In genomic region chr18:64810354-64810753, GRCh38 we compare ENCODE assay signal across 27 cellular contexts.
"Had no signal": no experiment of that assay in that cellular context is flagged by ENCODE, and none has a peak within 500 bp of the region (broad histone marks: within the 10 kb centered on the region; RNA-seq: fewer than 3 reads in every experiment).

No MANE protein-coding gene starts in this region.

- H3K9me3 Mint-ChIP-seq: type B pancreatic cell had no signal

- H3K36me3 Mint-ChIP-seq: stimulated activated effector memory CD8-positive, alpha-beta T cell treated with anti-CD3 and anti-CD28 coated beads, Interleukin-12 subunit alpha, Interleukin-12 subunit beta, amount 100 ng/mL, for 72 hours; stimulated activated memory B cell treated with anti-CD40 and anti-IgM and Interleukin-4, amounts not matched to agents 10 μg/mL and 1 μg/mL and 100 μg/mL, for 72 hours; stimulated activated naive B cell treated with anti-CD40 and anti-IgM and Interleukin-4, amounts not matched to agents 10 μg/mL and 1 μg/mL and 100 μg/mL, for 72 hours; type B pancreatic cell had no signal

- H3K36me3 ChIP-seq: stomach, suprapubic skin, thoracic aorta, thyroid gland, tibial artery, tibial nerve, upper lobe of left lung, upper lobe of right lung, uterus, vagina had no signal

- H3K4me3 ChIP-seq: stomach, suprapubic skin, testis, thoracic aorta, thyroid gland, tibial artery, tibial nerve, upper lobe of left lung, upper lobe of right lung, uterus, vagina had no signal

- H3K27ac Mint-ChIP-seq: stimulated activated effector memory CD8-positive, alpha-beta T cell treated with anti-CD3 and anti-CD28 coated beads, Interleukin-12 subunit alpha, Interleukin-12 subunit beta, amount 100 ng/mL, for 72 hours; stimulated activated memory B cell treated with anti-CD40 and anti-IgM and Interleukin-4, amounts not matched to agents 10 μg/mL and 1 μg/mL and 100 μg/mL, for 72 hours; stimulated activated naive B cell treated with anti-CD40 and anti-IgM and Interleukin-4, amounts not matched to agents 10 μg/mL and 1 μg/mL and 100 μg/mL, for 72 hours; stimulated activated naive CD8-positive, alpha-beta T cell treated with anti-CD3 and anti-CD28 coated beads, Interleukin-15, amount 100 ng/mL, for 72 hours; stimulated activated naive CD8-positive, alpha-beta T cell treated with anti-CD3 and anti-CD28 coated beads, Interleukin-15, Interleukin-2, amounts not matched to agents 100 ng/mL and 50 ng/mL, for 24 hours; type B pancreatic cell had no signal

- H3K4me1 Mint-ChIP-seq: stimulated activated effector memory CD8-positive, alpha-beta T cell treated with anti-CD3 and anti-CD28 coated beads, Interleukin-12 subunit alpha, Interleukin-12 subunit beta, amount 100 ng/mL, for 72 hours; stimulated activated naive CD8-positive, alpha-beta T cell treated with anti-CD3 and anti-CD28 coated beads, Interleukin-15, amount 100 ng/mL, for 72 hours had no signal

- H3K27me3 ChIP-seq: stomach, suprapubic skin, testis, thyroid gland, tibial artery, tibial nerve, upper lobe of left lung, upper lobe of right lung, uterus, vagina had no signal

- DNase-seq: stimulated activated CD4-positive, alpha-beta T cell treated with anti-CD3 and anti-CD28 coated beads, Interleukin-2, amount 100 ng/mL, for 48 hours; stimulated activated CD4-positive, alpha-beta T cell treated with anti-CD3 and anti-CD28 coated beads, Interleukin-4, amount 100 ng/mL, for 1 hour; stimulated activated CD4-positive, alpha-beta T cell treated with anti-CD3 and anti-CD28 coated beads, Interleukin-4, amount 100 ng/mL, for 24 hours; stimulated activated CD4-positive, alpha-beta T cell treated with anti-CD3 and anti-CD28 coated beads, Interleukin-4, amount 100 ng/mL, for 4 hours; stimulated activated CD8-positive, alpha-beta memory T cell treated with anti-CD3 and anti-CD28 coated beads, Interleukin-4, amount 100 ng/mL, for 48 hours; stimulated activated naive B cell treated with anti-CD40 and anti-IgM and Interleukin-4, amounts not matched to agents 10 μg/mL and 1 μg/mL and 100 μg/mL, for 72 hours; stimulated activated naive CD4-positive, alpha-beta T cell; stimulated activated naive CD4-positive, alpha-beta T cell treated with Interleukin-2 at 50 U/mL for 16 hours; stimulated activated naive CD8-positive, alpha-beta T cell treated with anti-CD3 and anti-CD28 coated beads, Interleukin-15, amount 100 ng/mL, for 72 hours; stimulated activated naive CD8-positive, alpha-beta T cell treated with anti-CD3 and anti-CD28 coated beads, Interleukin-15, Interleukin-2, amounts not matched to agents 100 U/mL and 50 U/mL, for 24 hours; stomach; substantia nigra; testis; thyroid gland; tibial artery; trophoblast cell; upper lobe of left lung; upper lobe of right lung; uterus had no signal

- H3K27me3 Mint-ChIP-seq: stimulated activated memory B cell treated with anti-CD40 and anti-IgM and Interleukin-4, amounts not matched to agents 10 μg/mL and 1 μg/mL and 100 μg/mL, for 72 hours; stimulated activated naive B cell treated with anti-CD40 and anti-IgM and Interleukin-4, amounts not matched to agents 10 μg/mL and 1 μg/mL and 100 μg/mL, for 72 hours; stimulated activated naive CD8-positive, alpha-beta T cell treated with anti-CD3 and anti-CD28 coated beads, Interleukin-15, amount 100 ng/mL, for 72 hours; stimulated activated naive CD8-positive, alpha-beta T cell treated with anti-CD3 and anti-CD28 coated beads, Interleukin-15, Interleukin-2, amounts not matched to agents 100 ng/mL and 50 ng/mL, for 24 hours; type B pancreatic cell had no signal

- H3K4me3 Mint-ChIP-seq: stimulated activated effector memory CD8-positive, alpha-beta T cell treated with anti-CD3 and anti-CD28 coated beads, Interleukin-12 subunit alpha, Interleukin-12 subunit beta, amount 100 ng/mL, for 72 hours; stimulated activated memory B cell treated with anti-CD40 and anti-IgM and Interleukin-4, amounts not matched to agents 10 μg/mL and 1 μg/mL and 100 μg/mL, for 72 hours; stimulated activated naive B cell treated with anti-CD40 and anti-IgM and Interleukin-4, amounts not matched to agents 10 μg/mL and 1 μg/mL and 100 μg/mL, for 72 hours; stimulated activated naive CD8-positive, alpha-beta T cell treated with anti-CD3 and anti-CD28 coated beads, Interleukin-15, amount 100 ng/mL, for 72 hours; stimulated activated naive CD8-positive, alpha-beta T cell treated with anti-CD3 and anti-CD28 coated beads, Interleukin-15, Interleukin-2, amounts not matched to agents 100 ng/mL and 50 ng/mL, for 24 hours; type B pancreatic cell had no signal

- ATAC-seq: stimulated activated effector memory CD8-positive, alpha-beta T cell treated with anti-CD3 and anti-CD28 coated beads, Interleukin-12 subunit alpha, Interleukin-12 subunit beta, amount 100 ng/mL, for 72 hours; stimulated activated memory B cell treated with anti-CD40 and anti-IgM and Interleukin-4, amounts not matched to agents 10 μg/mL and 1 μg/mL and 100 μg/mL, for 72 hours; stimulated activated naive B cell treated with anti-CD40 and anti-IgM and Interleukin-4, amounts not matched to agents 10 μg/mL and 1 μg/mL and 100 μg/mL, for 72 hours; stimulated activated naive CD8-positive, alpha-beta T cell treated with anti-CD3 and anti-CD28 coated beads, Interleukin-15, amount 100 ng/mL, for 72 hours; stimulated activated naive CD8-positive, alpha-beta T cell treated with anti-CD3 and anti-CD28 coated beads, Interleukin-15, Interleukin-2, amounts not matched to agents 100 U/mL and 50 U/mL, for 24 hours; upper lobe of right lung had no signal

- H3K9me3 ChIP-seq: stomach, suprapubic skin, testis, thoracic aorta, thyroid gland, tibial artery, tibial nerve, upper lobe of left lung, upper lobe of right lung, uterus, vagina had no signal

- H3K27ac ChIP-seq: stomach, suprapubic skin, testis, thoracic aorta, thyroid gland, tibial artery, tibial nerve, upper lobe of left lung, upper lobe of right lung, uterus, vagina had no signal

- H3K4me1 ChIP-seq: stomach, suprapubic skin, testis, thyroid gland, tibial artery, tibial nerve, upper lobe of left lung, upper lobe of right lung, uterus, vagina had no signal
